In the genomic region with DNA sequence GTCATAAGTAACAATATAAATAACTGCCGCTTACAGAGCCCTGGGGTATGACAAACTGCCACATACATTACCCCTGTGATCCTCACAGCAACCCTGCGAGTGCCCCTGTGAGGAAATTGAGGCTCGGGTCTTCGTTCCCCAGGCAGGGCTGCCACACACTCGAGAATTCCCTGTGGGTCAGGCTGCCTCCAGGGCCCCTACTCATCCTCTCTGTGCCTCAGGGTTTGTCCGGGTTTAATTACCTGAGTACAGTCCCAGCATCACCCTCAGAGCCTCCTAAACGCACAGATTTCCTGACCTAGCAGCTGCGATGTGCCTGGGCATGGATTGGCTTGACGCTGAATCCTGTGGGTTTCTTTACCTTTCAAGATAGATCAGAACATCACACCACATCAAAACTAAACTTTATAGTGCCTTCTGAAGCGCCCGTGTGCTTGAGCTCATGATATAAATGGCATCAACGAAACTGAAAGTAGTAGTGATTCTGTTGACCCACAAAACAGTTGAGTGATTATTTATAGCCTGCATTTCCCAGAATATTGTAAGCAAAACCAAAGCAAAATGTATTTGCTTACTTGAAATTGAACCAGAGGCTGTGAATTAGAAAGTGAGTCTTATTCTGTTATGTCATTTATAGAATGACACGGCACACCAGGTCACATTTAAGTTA, we compare ENCODE assay signal across 9 cellular contexts. TPM values are rescaled to one million over a fixed set of nuclear protein-coding genes. Genes with fewer than 3 reads are reported as not detected.
A peak's percentile ranks its signal among the peaks of the same experiment; 100 is the strongest.
DNase-seq lines count a peak whose midpoint lies in the region; ATAC-seq and TF ChIP-seq lines count a peak whose summit lies in the region.
"Had no signal": no experiment of that assay in that cellular context is flagged by ENCODE, and none has a peak within 500 bp of the region (broad histone marks: within the 10 kb centered on the region; RNA-seq: fewer than 3 reads in every experiment).

No MANE protein-coding gene starts in this region.

- H3K9me3 ChIP-seq in mucosa of descending colon (no peaks in the 10 kb centered on the region), HAP-1 (no peaks in the 10 kb centered on the region)

- ATAC-seq in HG03439 (IDR thresholded peaks at IDR 0.05; ENCODE audit: unreplicated experiment) (peak; percentile 30), mucosa of descending colon (peak; percentile 34)
- ATAC-seq in activated T-cell treated with anti-CD3 and anti-CD28 coated beads, Interleukin-2, amount 50 U/mL, for 4 hours: peak; percentile 85 to 87

- intact Hi-C loops in mucosa of descending colon (cut with DNase I, micrococcal nuclease): no loop called here

- H3K36me3 Mint-ChIP-seq in activated T-cell treated with anti-CD3 and anti-CD28 coated beads, Interleukin-2, amount 50 U/mL, for 4 hours (ENCODE audit: insufficient read depth): peaks cover 17% of the 10 kb centered on the region

- TF ChIP-seq CTCF in GM10266 (IDR thresholded peaks at IDR 0.05; ENCODE audit: control insufficient read depth, insufficient read depth, low read depth, missing control alignments) (no peak), mucosa of descending colon (IDR thresholded peaks at IDR 0.05) (no peak)

- no peaks in the 10 kb centered on the region for H3K27me3 ChIP-seq in HAP-1 (ENCODE audit: low read depth)

- peak overlapping the region; percentile 72 for H3K4me3 Mint-ChIP-seq in activated T-cell treated with anti-CD3 and anti-CD28 coated beads, Interleukin-2, amount 50 U/mL, for 4 hours

- H3K4me3 ChIP-seq in mucosa of descending colon: no peak overlapping the region
- H3K4me3 ChIP-seq in HAP-1: no peak overlapping the region

- DNase-seq in GM10266 (ENCODE audit: extremely low spot score) (peak; percentile 60), mucosa of descending colon (no peak), NCI-H2227 (lab: John Stamatoyannopoulos, UW; ENCODE audit: unreplicated experiment) (no peak), NCI-H1092 (lab: John Stamatoyannopoulos, UW) (no peak), HAP-1 (ENCODE audit: low spot score in 2 of 2) (no peak), NCI-H82 treated with DMSO at 0.1 percent for 48 hours (lab: John Stamatoyannopoulos, UW; ENCODE audit: unreplicated experiment) (no peak)
- DNase-seq in activated T-cell treated with anti-CD3 and anti-CD28 coated beads, Interleukin-2, amount 50 U/mL, for 4 hours: peak; percentile 22

- peaks cover 63% of the 10 kb centered on the region for H3K4me1 Mint-ChIP-seq in activated T-cell treated with anti-CD3 and anti-CD28 coated beads, Interleukin-2, amount 50 U/mL, for 4 hours (ENCODE audit: low read depth)

- in situ Hi-C loops in HAP-1 (cut with MboI; ENCODE audit: low sequenced_read_pairs): no loop called here

- no peaks in the 10 kb centered on the region for H3K27me3 Mint-ChIP-seq in activated T-cell treated with anti-CD3 and anti-CD28 coated beads, Interleukin-2, amount 50 U/mL, for 4 hours (ENCODE audit: low read depth)

- H3K4me1 ChIP-seq in mucosa of descending colon (ENCODE audit: low read depth) (peaks cover 59% of the 10 kb centered on the region), HAP-1 (peaks cover 12% of the 10 kb centered on the region)

- no peaks in the 10 kb centered on the region for H3K36me3 ChIP-seq in mucosa of descending colon (ENCODE audit: low read depth)
- no peaks in the 10 kb centered on the region for H3K36me3 ChIP-seq in HAP-1 (replicated peaks)

- no peaks in the 10 kb centered on the region for H3K9me3 Mint-ChIP-seq in activated T-cell treated with anti-CD3 and anti-CD28 coated beads, Interleukin-2, amount 50 U/mL, for 4 hours

RNA-seq across cellular contexts. Expression of gene SLC37A1, which starts 14.0 kb away (rescaled TPM):
- 10 to 100 TPM; 16.3 to 22.1 (median 20.2) TPM for total RNA-seq in activated T-cell treated with anti-CD3 and anti-CD28 coated beads, Interleukin-2, amount 50 U/mL, for 4 hours
- 100 to 1,000 TPM in 1 of 3 donors, 10 to 100 TPM in 2; 52.3 to 179 (median 92.3) TPM for total RNA-seq in mucosa of descending colon

RNA-seq across cellular contexts. Expression of gene RSPH1, which starts 31.6 kb away (rescaled TPM):
- total RNA-seq in activated T-cell treated with anti-CD3 and anti-CD28 coated beads, Interleukin-2, amount 50 U/mL, for 4 hours: not detected
- 1 to 10 TPM; 4.0 to 7.6 (median 4.5) TPM for total RNA-seq in mucosa of descending colon
- total RNA-seq: dermis microvascular lymphatic vessel endothelial cell had no signal

Comparison
In these comparisons a context has a peak if more than half of its experiments do, and no peak if none do; other contexts are left out.
1. DNase-seq: peak in GM10266 (single experiment) and activated T-cell treated with anti-CD3 and anti-CD28 coated beads, Interleukin-2, amount 50 U/mL, for 4 hours (single experiment); none in mucosa of descending colon (0 of 3), NCI-H2227 (single experiment), NCI-H1092 (single experiment), HAP-1 (0 of 2) and NCI-H82 treated with DMSO at 0.1 percent for 48 hours (single experiment).
2. ATAC-seq: peak in every context shown above with its lines; median percentile 86 in activated T-cell treated with anti-CD3 and anti-CD28 coated beads, Interleukin-2, amount 50 U/mL, for 4 hours; 34 in mucosa of descending colon; 30 in HG03439.
3. RNA of gene RSPH1, which starts 31.6 kb away (total RNA-seq): 4.0 to 7.6 TPM in mucosa of descending colon; not detected in activated T-cell treated with anti-CD3 and anti-CD28 coated beads, Interleukin-2, amount 50 U/mL, for 4 hours; every median in the first group is over 4 times any median in the second.